In genomic region chr4:135497563-135498152, GRCh38 we compare ENCODE assay signal across 1 cellular context.
TF ChIP-seq lines count a peak whose summit lies in the region.

No MANE protein-coding gene starts in this region.

TF ChIP-seq in H1, 55 proteins besides CTCF, POLR2A, EP300 and RAD21:
- peak; percentile 94 for TF ChIP-seq CEBPB (IDR thresholded peaks at IDR 0.05; ENCODE audit: low read depth, low read length)
- no peak for TF ChIP-seq KDM4A (IDR thresholded peaks at IDR 0.05; ENCODE audit: low read depth, low read length, severe bottlenecking)
